In the genomic region with DNA sequence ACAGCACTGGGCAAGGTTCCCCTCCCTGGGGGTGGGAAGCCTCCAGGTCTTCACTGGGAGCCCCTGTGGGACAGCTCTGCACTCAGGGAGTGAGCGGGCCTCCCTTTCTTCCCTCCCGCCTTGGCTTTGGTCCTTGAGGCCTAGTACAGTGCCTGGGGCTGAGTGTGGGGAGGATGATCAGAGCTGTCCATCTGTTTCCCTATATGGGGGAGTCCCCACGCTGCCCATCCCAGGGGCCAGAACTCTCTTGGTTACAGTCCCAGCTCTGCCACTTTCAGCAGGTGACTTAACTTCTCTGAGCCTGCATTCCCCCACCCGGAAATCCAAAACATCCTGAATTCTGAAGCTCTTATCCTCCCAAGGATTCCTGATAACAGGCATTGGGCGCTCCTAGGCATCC, we compare ENCODE assay signal across 20 cellular contexts.
"Had no signal": no experiment of that assay in that cellular context is flagged by ENCODE, and none has a peak within 500 bp of the region (broad histone marks: within the 10 kb centered on the region; RNA-seq: fewer than 3 reads in every experiment).

No MANE protein-coding gene starts in this region.

- H3K4me3 ChIP-seq: SJSA1, SK-N-MC had no signal

- H3K27ac ChIP-seq: HL-60, SJSA1, SK-N-MC had no signal

- H3K9me3 ChIP-seq: SJSA1 had no signal

- H3K36me3 ChIP-seq: SJSA1 had no signal

- DNase-seq: Karpas-422, KG1, MM.1S, NCI-H1092 treated with DMSO at 0.1 percent for 48 hours, NCI-H1436, NCI-H187, NCI-H2029, NCI-H2081 treated with DMSO at 0.1 percent for 48 hours, NCI-H2171, NCI-H226, NCI-H446, NCI-H510A, NCI-H524 treated with DMSO at 0.1 percent for 48 hours, NCI-H774, Right ventricle myocardium superior, RPMI8226, SIG-M5 had no signal
